ENCODE assay signal across 14 cellular contexts in the genomic region with DNA sequence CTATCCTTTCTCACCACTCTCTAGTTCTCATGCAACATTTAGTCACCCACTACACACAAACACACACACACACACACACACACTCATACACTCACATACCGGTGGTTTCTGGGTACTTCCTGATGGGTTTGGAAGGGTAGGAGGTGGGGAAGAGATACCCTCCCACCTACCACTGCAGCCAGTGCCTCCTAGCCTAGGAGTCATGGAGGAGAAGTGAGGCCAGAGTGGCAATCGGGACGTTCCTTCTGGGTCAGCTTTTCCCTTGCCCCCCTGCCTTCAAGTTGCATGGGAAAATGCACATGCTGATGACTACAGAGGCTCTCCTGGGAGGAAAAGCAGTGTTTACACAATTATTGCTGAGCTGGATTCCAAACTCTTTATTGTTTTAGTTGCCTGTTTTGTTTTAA. TPM values are rescaled to one million over a fixed set of nuclear protein-coding genes. Genes with fewer than 3 reads are reported as not detected.
DNase-seq lines count a peak whose midpoint lies in the region; ATAC-seq and TF ChIP-seq lines count a peak whose summit lies in the region.
"Had no signal": no experiment of that assay in that cellular context is flagged by ENCODE, and none has a peak within 500 bp of the region (broad histone marks: within the 10 kb centered on the region; RNA-seq: fewer than 3 reads in every experiment).

No MANE protein-coding gene starts in this region.

- no peaks in the 10 kb centered on the region for H3K79me2 ChIP-seq in fibroblast of lung (ENCODE audit: control insufficient read depth, insufficient read depth, low read length)

- no peak overlapping the region for H3K4me3 Mint-ChIP-seq in nephron
- H3K4me3 Mint-ChIP-seq in T-helper 17 cell = no peak overlapping the region
- H3K4me3 Mint-ChIP-seq: natural killer cell treated with Interleukin-12 subunit alpha and Interleukin-12 subunit beta and Interleukin-15 and Interleukin-18, amount 100 ng/mL, for 72 hours; T-helper 2 cell treated with Interferon-gamma antibody and Interleukin-4, amounts not matched to agents 5 μg/mL and 100 μg/mL, for 36 hours had no signal

- peak overlapping the region; percentile 77 for H2AFZ ChIP-seq in fibroblast of lung (ENCODE audit: low read length)

- H3K4me1 Mint-ChIP-seq in nephron = peaks cover 18% of the 10 kb centered on the region
- H3K4me1 Mint-ChIP-seq in T-helper 17 cell = peaks cover 2% of the 10 kb centered on the region

- peaks cover 13% of the 10 kb centered on the region for H3K4me1 ChIP-seq in fibroblast of lung (ENCODE audit: control insufficient read depth, extremely low read depth, insufficient read depth, low read length)
- H3K4me1 ChIP-seq: BLaER1 had no signal

- ATAC-seq in T-helper 17 cell (no peak), GM21825 (IDR thresholded peaks at IDR 0.05; ENCODE audit: unreplicated experiment) (no peak)
- ATAC-seq: natural killer cell treated with Interleukin-12 subunit alpha and Interleukin-12 subunit beta and Interleukin-15 and Interleukin-18, amount 100 ng/mL, for 72 hours had no signal

- no peak overlapping the region for H3K9ac ChIP-seq in fibroblast of lung (ENCODE audit: insufficient read depth, low read length)
- H3K9ac ChIP-seq: BLaER1 had no signal

- no peaks in the 10 kb centered on the region for H3K36me3 ChIP-seq in fibroblast of lung (ENCODE audit: control insufficient read depth, insufficient read depth, low read length)
- H3K36me3 ChIP-seq: BLaER1 had no signal

- DNase-seq in AG09319 (ENCODE audit: extremely low read depth, low read depth) = peak; percentile 80
- DNase-seq in NCI-H226 = peak; percentile 12
- peak; percentile 60 to 87 for DNase-seq in fibroblast of lung (ENCODE audit: low read depth in 2 of 2)
- no peak for DNase-seq in T-helper 17 cell
- no peak for DNase-seq in COLO829 (ENCODE audit: low spot score)
- no peak for DNase-seq in amygdala (lab: John Stamatoyannopoulos, UW)
- DNase-seq: hippocampal formation, NCI-H1436 had no signal

- H3K27ac ChIP-seq in fibroblast of lung (ENCODE audit: insufficient read depth, low read length) = peak overlapping the region; percentile 70
- H3K27ac ChIP-seq: BLaER1, HL-60 had no signal

- H3K27me3 Mint-ChIP-seq in nephron (ENCODE audit: low read depth) = peaks cover 12% of the 10 kb centered on the region
- H3K27me3 Mint-ChIP-seq in T-helper 17 cell = peaks cover 15% of the 10 kb centered on the region

- H3K27me3 ChIP-seq in fibroblast of lung (ENCODE audit: control insufficient read depth, insufficient read depth, low read length) = no peaks in the 10 kb centered on the region
- H3K27me3 ChIP-seq: BLaER1 had no signal

- H3K36me3 Mint-ChIP-seq in nephron (ENCODE audit: low read depth) (no peaks in the 10 kb centered on the region), T-helper 17 cell (ENCODE audit: low read depth) (no peaks in the 10 kb centered on the region)
- H3K36me3 Mint-ChIP-seq: natural killer cell treated with Interleukin-12 subunit alpha and Interleukin-12 subunit beta and Interleukin-15 and Interleukin-18, amount 100 ng/mL, for 72 hours had no signal

- peak overlapping the region in 2 of 3 experiments; percentile 63 to 88 for H3K27ac Mint-ChIP-seq in nephron
- no peak overlapping the region for H3K27ac Mint-ChIP-seq in T-helper 17 cell
- H3K27ac Mint-ChIP-seq: natural killer cell treated with Interleukin-12 subunit alpha and Interleukin-12 subunit beta and Interleukin-15 and Interleukin-18, amount 100 ng/mL, for 72 hours; T-helper 2 cell treated with Interferon-gamma antibody and Interleukin-4, amounts not matched to agents 5 μg/mL and 100 μg/mL, for 36 hours had no signal

- H3K9me3 ChIP-seq in fibroblast of lung (ENCODE audit: control insufficient read depth, insufficient read depth, low read depth, low read length) (no peaks in the 10 kb centered on the region), T-helper 17 cell (ENCODE audit: control insufficient read depth, low read length, poor library complexity, severe bottlenecking) (no peaks in the 10 kb centered on the region)
- H3K9me3 ChIP-seq: BLaER1 had no signal

- no peaks in the 10 kb centered on the region for H3K9me3 Mint-ChIP-seq in nephron
- H3K9me3 Mint-ChIP-seq: natural killer cell treated with Interleukin-12 subunit alpha and Interleukin-12 subunit beta and Interleukin-15 and Interleukin-18, amount 100 ng/mL, for 72 hours; T-helper 2 cell treated with Interferon-gamma antibody and Interleukin-4, amounts not matched to agents 5 μg/mL and 100 μg/mL, for 36 hours had no signal

- H4K20me1 ChIP-seq in fibroblast of lung (ENCODE audit: control insufficient read depth, extremely low read depth, insufficient read depth, low read length) = no peaks in the 10 kb centered on the region
- H4K20me1 ChIP-seq: BLaER1 had no signal

- no peak overlapping the region for H3K4me3 ChIP-seq in fibroblast of lung (replicated peaks in 1 of 4; ENCODE audit: control extremely low read depth in 1 of 4, insufficient read depth in 1 of 4, low read depth in 3 of 4, low read length in 4 of 4)
- H3K4me3 ChIP-seq: BLaER1 had no signal

- TF ChIP-seq CTCF in AG09319 (IDR thresholded peaks at IDR 0.05; ENCODE audit: low read depth, low read length) (no peak), fibroblast of lung (conservative IDR thresholded peaks at IDR 0.05 in 1 of 2, IDR thresholded peaks at IDR 0.05 in 1 of 2; ENCODE audit: low read depth in 1 of 2, low read length in 2 of 2) (no peak), nephron (IDR thresholded peaks at IDR 0.05; ENCODE audit: unreplicated experiment in 3 of 3) (no peak)

- peak overlapping the region; percentile 75 for H3K4me2 ChIP-seq in fibroblast of lung (ENCODE audit: extremely low read depth, insufficient read depth, low read length)
- H3K4me2 ChIP-seq: BLaER1 had no signal

RNA-seq across cellular contexts. Expression of a gene that starts 53.8 kb away (rescaled TPM):
- total RNA-seq in fibroblast of lung (50.1 and 73.8 TPM in 2 replicates), T-helper 17 cell (1 to 10 TPM; 3.1 to 7.0 TPM)
- 291 and 304 TPM in 2 replicates for polyA plus RNA-seq in fibroblast of lung
- polyA plus RNA-seq in fibroblast of lung (2012) = 146 and 159 TPM in 2 replicates
- polyA minus RNA-seq in fibroblast of lung (ENCODE audit: low replicate concordance) = 38.2 and 56.5 TPM in 2 replicates

Comparison
In these comparisons a context has a peak if more than half of its experiments do, and no peak if none do; other contexts are left out.
1. DNase-seq: peak in AG09319 (single experiment), NCI-H226 (single experiment) and fibroblast of lung (2 of 2); none in T-helper 17 cell (0 of 3), COLO829 (single experiment) and amygdala (0 of 56).